ENCODE assay signal across 8 cellular contexts in genomic region chr19:633068-633785, GRCh38. TPM values are rescaled to one million over a fixed set of nuclear protein-coding genes. Genes with fewer than 3 reads are reported as not detected.
DNase-seq lines count a peak whose midpoint lies in the region; ATAC-seq lines count a peak whose summit lies in the region.

Gene POLRMT (minus strand): TSS chr19:633537. CDS start chr19:633512, 25 bp downstream.

- peak within 1 kb of the TSS; percentile 93 to 95 for H3K27ac Mint-ChIP-seq in effector memory CD8-positive, alpha-beta T cell

- peaks cover 25 to 26% of the 10 kb centered on the region in 2 donors for H3K4me1 Mint-ChIP-seq in effector memory CD8-positive, alpha-beta T cell (ENCODE audit: low read depth in 2 of 2)

- peak; percentile 76 for ATAC-seq in GM21381 (IDR thresholded peaks at IDR 0.05; ENCODE audit: unreplicated experiment)
- peak; percentile 94 for ATAC-seq in effector memory CD8-positive, alpha-beta T cell (replicated peaks)

- no peaks in the 10 kb centered on the region for H3K9me3 Mint-ChIP-seq in effector memory CD8-positive, alpha-beta T cell

- H3K27me3 Mint-ChIP-seq in effector memory CD8-positive, alpha-beta T cell: no peaks in the 10 kb centered on the region

- peak within 1 kb of the TSS; percentile 95 to 96 for H3K4me3 Mint-ChIP-seq in effector memory CD8-positive, alpha-beta T cell

- DNase-seq in COLO829 (ENCODE audit: low spot score): peak; percentile 100
- DNase-seq in HUDEP-2 (lab: John Stamatoyannopoulos, UW; ENCODE audit: unreplicated experiment in 76 of 76): peak in 75 of 76 experiments; percentile 72 to 100 (median 99)
- peak; percentile 92 for DNase-seq in NOMO-1 treated with dmso at 0.1 percent for 144 hours (lab: John Stamatoyannopoulos, UW; ENCODE audit: unreplicated experiment)
- peak; percentile 81 to 96 (median 93) for DNase-seq in activated CD8-positive, alpha-beta memory T cell treated with anti-CD3 and anti-CD28 coated beads for 48 hours (ENCODE audit: low read depth in 2 of 3, low spot score in 2 of 3)
- peak; percentile 87 to 94 (median 90) for DNase-seq in effector memory CD8-positive, alpha-beta T cell
- DNase-seq in lung microvascular endothelial cell (ENCODE audit: low read depth in 2 of 2): peak; percentile 98 to 99
- peak; percentile 86 to 94 (median 91) for DNase-seq in stimulated activated CD4-positive, alpha-beta T cell treated with anti-CD3 and anti-CD28 coated beads, TNF-alpha, amount 100 ng/mL, for 4 hours (ENCODE audit: low read depth in 3 of 3)

- H3K36me3 Mint-ChIP-seq in effector memory CD8-positive, alpha-beta T cell (ENCODE audit: insufficient read depth): peaks cover 36% of the 10 kb centered on the region

RNA-seq across cellular contexts. Expression of gene POLRMT, which starts in this region (rescaled TPM):
- total RNA-seq in lung microvascular endothelial cell: 14.4 and 18.8 TPM in 2 replicates

Comparison
In these comparisons a context has a peak if more than half of its experiments do, and no peak if none do; other contexts are left out.
1. Peak in every context shown above with its lines: DNase-seq and ATAC-seq.